Comparison of ENCODE assay signal across 37 cellular contexts in genomic region chr3:84877092-84877491, GRCh38.
"Had no signal": no experiment of that assay in that cellular context is flagged by ENCODE, and none has a peak within 500 bp of the region (broad histone marks: within the 10 kb centered on the region; RNA-seq: fewer than 3 reads in every experiment).

No MANE protein-coding gene starts in this region.

- H3K36me3 Mint-ChIP-seq: activated CD4-positive, alpha-beta memory T cell treated with anti-CD3 and anti-CD28 coated beads for 36 hours; activated naive CD4-positive, alpha-beta T cell treated with anti-CD3 and anti-CD28 coated beads, Interleukin-2, amount 50 U/mL, for 72 hours; activated naive CD8-positive, alpha-beta T cell treated with anti-CD3 and anti-CD28 coated beads for 36 hours had no signal

- H3K4me1 Mint-ChIP-seq: activated B cell treated with CpG ODN at 0.5 μM for 24 hours; activated CD4-positive, alpha-beta T cell treated with anti-CD3 and anti-CD28 coated beads, Interleukin-2, amount 10 ng/mL, durations not matched to agents 24 days and 14 days; activated naive CD8-positive, alpha-beta T cell treated with anti-CD3 and anti-CD28 coated beads for 36 hours; activated T-helper 17 cell treated with anti-CD3 and anti-CD28 coated beads, Interleukin-2, amount 50 U/mL, for 72 hours had no signal

- H3K27me3 Mint-ChIP-seq: activated B cell treated with CpG ODN at 0.5 μM for 24 hours; activated CD4-positive, alpha-beta memory T cell treated with anti-CD3 and anti-CD28 coated beads for 36 hours; activated CD4-positive, alpha-beta T cell treated with anti-CD3 and anti-CD28 coated beads, Interleukin-2, amount 10 ng/mL, durations not matched to agents 24 days and 14 days; activated CD8-positive, alpha-beta T cell treated with anti-CD3 and anti-CD28 coated beads for 36 hours; activated naive CD8-positive, alpha-beta T cell treated with anti-CD3 and anti-CD28 coated beads for 36 hours; activated T-helper 17 cell treated with anti-CD3 and anti-CD28 coated beads, Interleukin-2, amount 50 U/mL, for 72 hours had no signal

- H3K4me1 ChIP-seq: adrenal gland, body of pancreas, breast epithelium had no signal

- H3K4me3 Mint-ChIP-seq: activated B cell treated with CpG ODN at 0.5 μM for 24 hours; activated CD4-positive, alpha-beta memory T cell treated with anti-CD3 and anti-CD28 coated beads for 36 hours; activated CD4-positive, alpha-beta T cell treated with anti-CD3 and anti-CD28 coated beads, Interleukin-2, amount 10 ng/mL, durations not matched to agents 24 days and 14 days; activated CD8-positive, alpha-beta T cell treated with anti-CD3 and anti-CD28 coated beads for 36 hours; activated naive CD4-positive, alpha-beta T cell treated with anti-CD3 and anti-CD28 coated beads for 36 hours; activated naive CD8-positive, alpha-beta T cell treated with anti-CD3 and anti-CD28 coated beads for 36 hours; activated T-cell treated with anti-CD3 and anti-CD28 coated beads, Interleukin-2, amount 50 U/mL, for 4 hours; activated T-cell treated with anti-CD3 and anti-CD28 coated beads, Interleukin-2, amount 50 U/mL, for 72 hours; activated T-helper 1 cell treated with anti-CD3 and anti-CD28 coated beads, Interleukin-12 subunit alpha, Interleukin-12 subunit beta, Interleukin-2, Interleukin-4 antibody, amounts not matched to agents 30 ng/mL and 10 ng/mL and 1 ng/mL, durations not matched to agents 14 hours and 24 hours and 36 hours; activated T-helper 17 cell treated with anti-CD3 and anti-CD28 coated beads, Interleukin-2, amount 50 U/mL, for 72 hours; T-helper 1 cell treated with Interleukin-12 subunit alpha and Interleukin-12 subunit beta and Interleukin-4 antibody, amounts not matched to agents 30 μg/mL and 1 μg/mL, for 36 hours; T-helper 2 cell treated with Interferon-gamma antibody and Interleukin-4, amounts not matched to agents 5 μg/mL and 100 μg/mL, for 36 hours had no signal

- FAIRE-seq: astrocyte, TTC549 had no signal

- H3K36me3 ChIP-seq: adrenal gland, brain microvascular endothelial cell, breast epithelium had no signal

- H3K9me3 ChIP-seq: adrenal gland, body of pancreas, breast epithelium had no signal

- H3K9me3 Mint-ChIP-seq: activated CD8-positive, alpha-beta T cell treated with anti-CD3 and anti-CD28 coated beads for 36 hours had no signal

- DNase-seq: activated B cell treated with CpG ODN at 0.5 μM for 24 hours; activated CD4-positive, alpha-beta memory T cell treated with anti-CD3 and anti-CD28 coated beads for 36 hours; activated CD4-positive, alpha-beta T cell treated with anti-CD3 and anti-CD28 coated beads for 4 hours; activated CD4-positive, alpha-beta T cell treated with anti-CD3 and anti-CD28 coated beads, Interleukin-2, amount 10 ng/mL, durations not matched to agents 24 days and 14 days; activated CD4-positive, alpha-beta T cell treated with anti-CD3 and anti-CD28 coated beads, Interleukin-2, amount 50 U/mL, for 1 hour; activated CD4-positive, alpha-beta T cell treated with anti-CD3 and anti-CD28 coated beads, Interleukin-2, amount 50 U/mL, for 4 hours; activated CD4-positive, CD25-positive, alpha-beta regulatory T cell treated with anti-CD3 and anti-CD28 coated beads, Interleukin-2, amount 50 U/mL, for 72 hours; activated CD8-positive, alpha-beta memory T cell treated with anti-CD3 and anti-CD28 coated beads, Interleukin-2, amount 50 U/mL, for 4 hours; activated CD8-positive, alpha-beta T cell treated with anti-CD3 and anti-CD28 coated beads for 36 hours; activated effector memory CD4-positive, alpha-beta T cell treated with anti-CD3 and anti-CD28 coated beads, Interleukin-2, amount 50 U/mL, for 16 hours; activated gamma-delta T cell treated with Interleukin-2 at 50 U/mL for 16 hours; activated naive CD4-positive, alpha-beta T cell; activated naive CD4-positive, alpha-beta T cell treated with anti-CD3 and anti-CD28 coated beads for 36 hours; activated naive CD4-positive, alpha-beta T cell treated with anti-CD3 and anti-CD28 coated beads, Interleukin-2, amount 50 U/mL, for 16 hours; activated naive CD8-positive, alpha-beta T cell treated with anti-CD3 and anti-CD28 coated beads for 36 hours; activated T-cell treated with anti-CD3 and anti-CD28 coated beads for 4 hours; activated T-cell treated with anti-CD3 and anti-CD28 coated beads, Interleukin-2, amount 50 U/mL, for 1 hour; activated T-cell treated with anti-CD3 and anti-CD28 coated beads, Interleukin-2, amount 50 U/mL, for 4 hours; activated T-cell treated with anti-CD3 and anti-CD28 coated beads, Interleukin-2, amount 50 U/mL, for 72 hours; adrenal gland; amniotic stem cell; aorta; body of pancreas; brain microvascular endothelial cell; central memory CD4-positive, alpha-beta T cell; T-helper 1 cell; T-helper 2 cell; T-helper 9 cell had no signal

- H3K27ac Mint-ChIP-seq: activated B cell treated with CpG ODN at 0.5 μM for 24 hours; activated CD4-positive, alpha-beta memory T cell treated with anti-CD3 and anti-CD28 coated beads for 36 hours; activated CD4-positive, alpha-beta T cell treated with anti-CD3 and anti-CD28 coated beads, Interleukin-2, amount 10 ng/mL, durations not matched to agents 24 days and 14 days; activated CD8-positive, alpha-beta T cell treated with anti-CD3 and anti-CD28 coated beads for 36 hours; activated naive CD4-positive, alpha-beta T cell treated with anti-CD3 and anti-CD28 coated beads for 36 hours; activated naive CD4-positive, alpha-beta T cell treated with anti-CD3 and anti-CD28 coated beads, Interleukin-2, amount 50 U/mL, for 72 hours; activated naive CD8-positive, alpha-beta T cell treated with anti-CD3 and anti-CD28 coated beads for 36 hours; activated T-cell treated with anti-CD3 and anti-CD28 coated beads, Interleukin-2, amount 50 U/mL, for 72 hours; activated T-helper 1 cell treated with anti-CD3 and anti-CD28 coated beads, Interleukin-12 subunit alpha, Interleukin-12 subunit beta, Interleukin-2, Interleukin-4 antibody, amounts not matched to agents 30 ng/mL and 10 ng/mL and 1 ng/mL, durations not matched to agents 14 hours and 24 hours and 36 hours; activated T-helper 17 cell treated with anti-CD3 and anti-CD28 coated beads, Interleukin-2, amount 50 U/mL, for 72 hours; T-helper 1 cell treated with Interleukin-12 subunit alpha and Interleukin-12 subunit beta and Interleukin-4 antibody, amounts not matched to agents 30 μg/mL and 1 μg/mL, for 36 hours; T-helper 2 cell treated with Interferon-gamma antibody and Interleukin-4, amounts not matched to agents 5 μg/mL and 100 μg/mL, for 36 hours had no signal

- H3K4me3 ChIP-seq: adrenal gland, body of pancreas, breast epithelium had no signal

- H3K27me3 ChIP-seq: adrenal gland, body of pancreas, brain microvascular endothelial cell, breast epithelium had no signal

- H3K27ac ChIP-seq: adrenal gland, body of pancreas, brain microvascular endothelial cell, breast epithelium, VCaP had no signal
